In genomic region chr3:136042608-136043221, GRCh38 we compare ENCODE assay signal across 8 cellular contexts.
DNase-seq lines count a peak whose midpoint lies in the region; TF ChIP-seq lines count a peak whose summit lies in the region.

No MANE protein-coding gene starts in this region.

- TF ChIP-seq CTCF in AG04449 (IDR thresholded peaks at IDR 0.05; ENCODE audit: insufficient read depth, low read length, missing control alignments), result peak; percentile 7
- peak; percentile 26 to 56 (median 51) for TF ChIP-seq CTCF in tibial nerve (IDR thresholded peaks at IDR 0.05)

- no peaks in the 10 kb centered on the region for H3K4me1 ChIP-seq in tibial nerve

- TF ChIP-seq EP300 in tibial nerve (IDR thresholded peaks at IDR 0.05), result no peak

- TF ChIP-seq POLR2A in tibial nerve (IDR thresholded peaks at IDR 0.05), result no peak

- H3K4me3 ChIP-seq in AG04449 (ENCODE audit: low read depth, low read length), result no peak overlapping the region
- no peak overlapping the region for H3K4me3 ChIP-seq in tibial nerve

- DNase-seq in AG04449 (ENCODE audit: low read depth, low spot score), result no peak
- DNase-seq in GM19238 (ENCODE audit: insufficient read length, low spot score), result peak; percentile 12
- DNase-seq in NCI-H2171 (lab: John Stamatoyannopoulos, UW), result peak; percentile 10
- DNase-seq in astrocyte of the hippocampus (ENCODE audit: low read depth, low spot score), result peak; percentile 65
- DNase-seq in iPS-NIHi11 (ENCODE audit: low spot score), result peak; percentile 50
- peak in 1 of 2 donors; percentile 25 for DNase-seq in tibial nerve (ENCODE audit: low spot score in 2 of 2)
- DNase-seq in activated CD4-positive, alpha-beta T cell treated with anti-CD3 and anti-CD28 coated beads, Interleukin-2, amount 50 U/mL, for 48 hours, result no peak
- no peak for DNase-seq in HK-2 (ENCODE audit: unreplicated experiment)

- no peak overlapping the region for H3K27ac ChIP-seq in tibial nerve

- 71 to 72% methylated on average over 7 of the region's 7 CpGs for WGBS in tibial nerve, 2 donors

- POLR2A ChIA-PET in AG04449 (lab: Yijun Ruan, JAX), result interaction anchor here (0.5 kb wide), 1 partner anchor 104 kb away, joined by 3 read pairs; no protein-coding TSS in a partner anchor

- peaks cover 0 to 34% (median 0%) of the 10 kb centered on the region in 3 donors for H3K36me3 ChIP-seq in tibial nerve

- CTCF ChIA-PET in AG04449 (lab: Yijun Ruan, JAX), result interaction anchor here (0.6 to 17.3 kb wide), 41 partner anchors 8 to 1441 kb away, joined by 3 to 531 read pairs (median 5); partner anchors contain the start of gene PPP2R3A

- no peaks in the 10 kb centered on the region for H3K27me3 ChIP-seq in tibial nerve

- no peaks in the 10 kb centered on the region for H3K9me3 ChIP-seq in tibial nerve

Comparison
In these comparisons a context has a peak if more than half of its experiments do, and no peak if none do; other contexts are left out.
1. DNase-seq: peak in GM19238 (single experiment), NCI-H2171 (single experiment), astrocyte of the hippocampus (single experiment) and iPS-NIHi11 (single experiment); none in AG04449 (single experiment), activated CD4-positive, alpha-beta T cell treated with anti-CD3 and anti-CD28 coated beads, Interleukin-2, amount 50 U/mL, for 48 hours (0 of 2) and HK-2 (single experiment).